ENCODE assay signal across 1 cellular context in genomic region chr9:94869415-94869838, GRCh38.
TF ChIP-seq lines count a peak whose summit lies in the region.

No MANE protein-coding gene starts in this region.

TF ChIP-seq in SK-N-SH, 30 proteins besides CTCF, POLR2A, EP300 and RAD21 (continued from another document):
- no peak for TF ChIP-seq REST (IDR thresholded peaks at IDR 0.05; ENCODE audit: low read depth, low read length)
- 0 out of 2 replicates have a peak, but pooled peaks have one; percentile 3 for TF ChIP-seq SMC3 (IDR thresholded peaks at IDR 0.05; ENCODE audit: low read depth, low read length)
- peak; percentile 76; the same call in 1 of the 2 replicates for TF ChIP-seq NFIC (IDR thresholded peaks at IDR 0.05; ENCODE audit: borderline replicate concordance)
- no peak for TF ChIP-seq MAX (IDR thresholded peaks at IDR 0.05; ENCODE audit: low read depth)
- peak; percentile 91 for TF ChIP-seq GATA2 (CRISPR knock-in tag; IDR thresholded peaks at IDR 0.05)
